Comparison of ENCODE assay signal across 10 cellular contexts in genomic region chr2:85728342-85728741, GRCh38. TPM values are rescaled to one million over a fixed set of nuclear protein-coding genes. Genes with fewer than 3 reads are reported as not detected.
A peak's percentile ranks its signal among the peaks of the same experiment; 100 is the strongest.
DNase-seq lines count a peak whose midpoint lies in the region; ATAC-seq and TF ChIP-seq lines count a peak whose summit lies in the region.
"Had no signal": no experiment of that assay in that cellular context is flagged by ENCODE, and none has a peak within 500 bp of the region (broad histone marks: within the 10 kb centered on the region; RNA-seq: fewer than 3 reads in every experiment).

No MANE protein-coding gene starts in this region.

- no peaks in the 10 kb centered on the region for H3K79me2 ChIP-seq in Loucy (ENCODE audit: insufficient read depth, low read length)

- H3K27ac ChIP-seq in caudate nucleus (ENCODE audit: low read depth, low read length) (peak overlapping the region; percentile 12), upper lobe of left lung (peak overlapping the region; percentile 36 to 80 (median 71))
- H3K27ac ChIP-seq: KMS-11 had no signal

- TF ChIP-seq POLR2A in upper lobe of left lung (IDR thresholded peaks at IDR 0.05): no peak

- H3K36me3 ChIP-seq in Loucy (ENCODE audit: insufficient read depth, low read length) (no peaks in the 10 kb centered on the region), upper lobe of left lung (no peaks in the 10 kb centered on the region)
- H3K36me3 ChIP-seq: MG63 had no signal

- H3K27me3 ChIP-seq in Loucy (ENCODE audit: insufficient read depth, low read length, poor library complexity, severe bottlenecking) (no peaks in the 10 kb centered on the region), upper lobe of left lung (no peaks in the 10 kb centered on the region)
- H3K27me3 ChIP-seq: MG63 had no signal

- no peaks in the 10 kb centered on the region for H3K9me2 ChIP-seq in Loucy (replicated peaks; ENCODE audit: low read depth, low read length)

- H4K20me1 ChIP-seq in Loucy (ENCODE audit: insufficient read depth, low read length, poor library complexity, severe bottlenecking): no peaks in the 10 kb centered on the region

- no peak for ATAC-seq in upper lobe of left lung (ENCODE audit: low FRiP score in 2 of 2)
- ATAC-seq in esophagus mucosa: no peak

- H3K9me3 ChIP-seq in Loucy (ENCODE audit: insufficient read depth, low read depth, low read length) (no peaks in the 10 kb centered on the region), upper lobe of left lung (no peaks in the 10 kb centered on the region)
- H3K9me3 ChIP-seq: MG63 had no signal

- no peaks in the 10 kb centered on the region for H3F3A ChIP-seq in Loucy (ENCODE audit: low read depth)

- H3K4me2 ChIP-seq in Loucy (ENCODE audit: low read depth, low read length, poor library complexity, severe bottlenecking): no peak overlapping the region
- H3K4me2 ChIP-seq: KMS-11 had no signal

- H2AFZ ChIP-seq in Loucy (ENCODE audit: low read length): peak overlapping the region; percentile 69; the same call in 1 of the 2 replicates

- no peak for DNase-seq in caudate nucleus (lab: John Stamatoyannopoulos, UW)
- peak; percentile 26 for DNase-seq in mesenteric fat pad (ENCODE audit: low spot score)
- DNase-seq in upper lobe of left lung: no peak
- DNase-seq in GM03348 (ENCODE audit: low spot score): no peak
- no peak for DNase-seq in activated CD8-positive, alpha-beta memory T cell treated with anti-CD3 and anti-CD28 coated beads, Interleukin-2, amount 50 U/mL, for 48 hours

- H3K4me1 ChIP-seq in Loucy (ENCODE audit: insufficient read depth, low read length, poor library complexity, severe bottlenecking) (no peaks in the 10 kb centered on the region), upper lobe of left lung (peaks cover 22 to 40% (median 34%) of the 10 kb centered on the region in 4 donors)

- H3K4me3 ChIP-seq in Loucy (ENCODE audit: low read length, poor library complexity, severe bottlenecking): no peak overlapping the region
- peak overlapping the region in 2 of 4 donors; percentile 2 to 6 for H3K4me3 ChIP-seq in upper lobe of left lung
- H3K4me3 ChIP-seq: MG63 had no signal

- TF ChIP-seq CTCF in Loucy (conservative IDR thresholded peaks at IDR 0.05; ENCODE audit: low read length) (no peak), upper lobe of left lung (IDR thresholded peaks at IDR 0.05) (no peak)

- no peak for TF ChIP-seq EP300 in upper lobe of left lung (IDR thresholded peaks at IDR 0.05)

- WGBS in upper lobe of left lung, 2 donors: 35 to 44% methylated on average over 5 of the region's 5 CpGs

- no peak overlapping the region for H3K9ac ChIP-seq in Loucy (ENCODE audit: low read depth, low read length, poor library complexity, severe bottlenecking)
- H3K9ac ChIP-seq: KMS-11 had no signal

RNA-seq across cellular contexts. Expression of gene ATOH8, which starts 25.4 kb away (rescaled TPM):
- total RNA-seq in mesenteric fat pad (69.4 TPM), upper lobe of left lung (100 to 1,000 TPM in 2 of 6 donors, 10 to 100 TPM in 4; 60.2 to 121 (median 85.1) TPM), esophagus mucosa (1.2 TPM)

RNA-seq across cellular contexts. Expression of gene GNLY, which starts 34.2 kb away (rescaled TPM):
- total RNA-seq in mesenteric fat pad: 3.7 TPM
- total RNA-seq in upper lobe of left lung: 10 to 100 TPM; 12.2 to 24.7 (median 21.0) TPM
- total RNA-seq in esophagus mucosa: 0.44 TPM
- total RNA-seq: PC-3 had no signal

Comparison
In these comparisons a context has a peak if more than half of its experiments do, and no peak if none do; other contexts are left out.
1. RNA of gene ATOH8, which starts 25.4 kb away (total RNA-seq): 60.2 to 121 TPM in upper lobe of left lung and 69.4 TPM in mesenteric fat pad (single experiment); 1.2 TPM in esophagus mucosa (single experiment); every median in the first group is over 10 times any median in the second.